11 cellular contexts compared by ENCODE assay signal in genomic region chr5:140568664-140569063, GRCh38. TPM values are rescaled to one million over a fixed set of nuclear protein-coding genes. Genes with fewer than 3 reads are reported as not detected.
DNase-seq lines count a peak whose midpoint lies in the region; ATAC-seq and TF ChIP-seq lines count a peak whose summit lies in the region.
"Had no signal": no experiment of that assay in that cellular context is flagged by ENCODE, and none has a peak within 500 bp of the region (broad histone marks: within the 10 kb centered on the region; RNA-seq: fewer than 3 reads in every experiment).

No MANE protein-coding gene starts in this region.

- no peaks in the 10 kb centered on the region for H3K27me3 ChIP-seq in thoracic aorta (replicated peaks; ENCODE audit: insufficient read depth)
- H3K27me3 ChIP-seq in HAP-1 (ENCODE audit: low read depth): no peaks in the 10 kb centered on the region
- H3K27me3 ChIP-seq: vagina had no signal

- H3K9me3 Mint-ChIP-seq in activated T-cell treated with anti-CD3 and anti-CD28 coated beads, Interleukin-2, amount 50 U/mL, for 4 hours: no peaks in the 10 kb centered on the region
- H3K9me3 Mint-ChIP-seq in activated naive CD8-positive, alpha-beta T cell treated with anti-CD3 and anti-CD28 coated beads, Interleukin-2, amount 10 ng/mL, durations not matched to agents 7 days and 5 days: no peaks in the 10 kb centered on the region

- no peak for DNase-seq in activated T-cell treated with anti-CD3 and anti-CD28 coated beads, Interleukin-2, amount 50 U/mL, for 4 hours
- DNase-seq in activated T-cell treated with anti-CD3 and anti-CD28 coated beads for 4 hours (no peak), myocyte (ENCODE audit: low read depth) (peak; percentile 36), thoracic aorta (ENCODE audit: low spot score) (no peak), HK-2 (ENCODE audit: unreplicated experiment) (no peak), DMS 273 treated with DMSO at 0.1 percent for 48 hours (lab: John Stamatoyannopoulos, UW) (no peak), HAP-1 (ENCODE audit: low spot score in 2 of 2) (no peak)
- no peak for DNase-seq in activated naive CD8-positive, alpha-beta T cell treated with anti-CD3 and anti-CD28 coated beads, Interleukin-2, amount 10 ng/mL, durations not matched to agents 7 days and 5 days
- DNase-seq: NCI-H187; stimulated activated CD4-positive, alpha-beta T cell treated with anti-CD3 and anti-CD28 coated beads, Interleukin-15, amount 100 ng/mL, for 24 hours had no signal

- peak overlapping the region; percentile 93 for H3K27ac Mint-ChIP-seq in activated naive CD8-positive, alpha-beta T cell treated with anti-CD3 and anti-CD28 coated beads, Interleukin-2, amount 10 ng/mL, durations not matched to agents 7 days and 5 days

- H3K27ac ChIP-seq in thoracic aorta: peak overlapping the region; percentile 44 to 65
- H3K27ac ChIP-seq: vagina had no signal

- no peak for TF ChIP-seq CTCF in thoracic aorta (IDR thresholded peaks at IDR 0.05)

- POLR2A ChIA-PET in activated naive CD8-positive, alpha-beta T cell treated with anti-CD3 and anti-CD28 coated beads, Interleukin-2, amount 10 ng/mL, durations not matched to agents 7 days and 5 days (lab: Charles Lee): interaction anchor here (1.1 to 2.3 kb wide), 3 partner anchors 11 to 64 kb away, joined by 3 to 9 read pairs (median 5); partner anchors contain the start of genes CD14 and SRA1

- peaks cover 50% of the 10 kb centered on the region for H3K4me1 Mint-ChIP-seq in activated T-cell treated with anti-CD3 and anti-CD28 coated beads, Interleukin-2, amount 50 U/mL, for 4 hours (ENCODE audit: low read depth)
- peaks cover 32% of the 10 kb centered on the region for H3K4me1 Mint-ChIP-seq in activated naive CD8-positive, alpha-beta T cell treated with anti-CD3 and anti-CD28 coated beads, Interleukin-2, amount 10 ng/mL, durations not matched to agents 7 days and 5 days

- H3K9me3 ChIP-seq in thoracic aorta (no peaks in the 10 kb centered on the region), HAP-1 (no peaks in the 10 kb centered on the region)
- H3K9me3 ChIP-seq: vagina had no signal

- H3K4me1 ChIP-seq in thoracic aorta (ENCODE audit: control insufficient read depth in 1 of 2, low read depth in 2 of 2) (peaks cover 13 to 56% of the 10 kb centered on the region in 2 donors), HAP-1 (no peaks in the 10 kb centered on the region)

- H3K27me3 Mint-ChIP-seq in activated T-cell treated with anti-CD3 and anti-CD28 coated beads, Interleukin-2, amount 50 U/mL, for 4 hours (ENCODE audit: low read depth): no peaks in the 10 kb centered on the region
- no peaks in the 10 kb centered on the region for H3K27me3 Mint-ChIP-seq in activated naive CD8-positive, alpha-beta T cell treated with anti-CD3 and anti-CD28 coated beads, Interleukin-2, amount 10 ng/mL, durations not matched to agents 7 days and 5 days

- H3K36me3 Mint-ChIP-seq in activated T-cell treated with anti-CD3 and anti-CD28 coated beads, Interleukin-2, amount 50 U/mL, for 4 hours (ENCODE audit: insufficient read depth): peaks cover 35% of the 10 kb centered on the region
- peaks cover 23% of the 10 kb centered on the region for H3K36me3 Mint-ChIP-seq in activated naive CD8-positive, alpha-beta T cell treated with anti-CD3 and anti-CD28 coated beads, Interleukin-2, amount 10 ng/mL, durations not matched to agents 7 days and 5 days

- H3K4me3 ChIP-seq in thoracic aorta (no peak overlapping the region), HAP-1 (no peak overlapping the region)
- H3K4me3 ChIP-seq: vagina had no signal

- H3K36me3 ChIP-seq in thoracic aorta: peaks cover 13% of the 10 kb centered on the region
- no peaks in the 10 kb centered on the region for H3K36me3 ChIP-seq in HAP-1 (replicated peaks)

- in situ Hi-C loops in HAP-1 (cut with MboI; ENCODE audit: low sequenced_read_pairs): no loop called here

- no peak for ATAC-seq in activated T-cell treated with anti-CD3 and anti-CD28 coated beads, Interleukin-2, amount 50 U/mL, for 4 hours
- ATAC-seq in activated naive CD8-positive, alpha-beta T cell treated with anti-CD3 and anti-CD28 coated beads, Interleukin-2, amount 10 ng/mL, durations not matched to agents 7 days and 5 days (ENCODE audit: low read depth): no peak
- no peak for ATAC-seq in thoracic aorta (ENCODE audit: insufficient number of reproducible peaks, low FRiP score, low read depth)

- H3K4me3 Mint-ChIP-seq in activated T-cell treated with anti-CD3 and anti-CD28 coated beads, Interleukin-2, amount 50 U/mL, for 4 hours: peak overlapping the region; percentile 72
- peak overlapping the region; percentile 74 for H3K4me3 Mint-ChIP-seq in activated naive CD8-positive, alpha-beta T cell treated with anti-CD3 and anti-CD28 coated beads, Interleukin-2, amount 10 ng/mL, durations not matched to agents 7 days and 5 days

RNA-seq across cellular contexts. Expression of gene SLC35A4, which starts 4.0 kb away (rescaled TPM):
- total RNA-seq in activated T-cell treated with anti-CD3 and anti-CD28 coated beads, Interleukin-2, amount 50 U/mL, for 4 hours: 100 to 1,000 TPM; 149 to 163 (median 155) TPM
- 10 to 100 TPM; 80.8 to 94.0 TPM for total RNA-seq in activated naive CD8-positive, alpha-beta T cell treated with anti-CD3 and anti-CD28 coated beads, Interleukin-2, amount 10 ng/mL, durations not matched to agents 7 days and 5 days
- total RNA-seq in myocyte (40.0 and 40.5 TPM in 2 replicates), thoracic aorta (10 to 100 TPM; 21.7 to 40.2 TPM)
- 119 TPM for polyA plus RNA-seq in myocyte (2012)

RNA-seq across cellular contexts. Expression of gene APBB3, which starts 4.3 kb away (rescaled TPM):
- 10 to 100 TPM in 1 of 3 donors, 1 to 10 TPM in 2; 8.0 to 10.4 (median 9.2) TPM for total RNA-seq in activated T-cell treated with anti-CD3 and anti-CD28 coated beads, Interleukin-2, amount 50 U/mL, for 4 hours
- 10 to 100 TPM; 41.3 to 47.7 TPM for total RNA-seq in activated naive CD8-positive, alpha-beta T cell treated with anti-CD3 and anti-CD28 coated beads, Interleukin-2, amount 10 ng/mL, durations not matched to agents 7 days and 5 days
- total RNA-seq in myocyte (22.9 and 23.2 TPM in 2 replicates), thoracic aorta (10 to 100 TPM; 31.3 to 34.9 TPM)
- polyA plus RNA-seq in myocyte (2012): 32.9 TPM

RNA-seq across cellular contexts. Expression of gene SRA1, which starts 11.4 kb away (rescaled TPM):
- total RNA-seq in activated T-cell treated with anti-CD3 and anti-CD28 coated beads, Interleukin-2, amount 50 U/mL, for 4 hours: 10 to 100 TPM; 57.6 to 68.6 (median 67.7) TPM
- 10 to 100 TPM; 34.4 to 36.9 TPM for total RNA-seq in activated naive CD8-positive, alpha-beta T cell treated with anti-CD3 and anti-CD28 coated beads, Interleukin-2, amount 10 ng/mL, durations not matched to agents 7 days and 5 days
- total RNA-seq in myocyte (38.5 and 44.9 TPM in 2 replicates), thoracic aorta (10 to 100 TPM; 29.6 to 34.3 TPM)
- polyA plus RNA-seq in myocyte (2012): 75.9 TPM

RNA-seq across cellular contexts. Expression of gene EIF4EBP3, which starts 21.2 kb away (rescaled TPM):
- 10 to 100 TPM in 2 of 3 donors, 1 to 10 TPM in 1; 9.4 to 10.8 (median 10.2) TPM for total RNA-seq in activated T-cell treated with anti-CD3 and anti-CD28 coated beads, Interleukin-2, amount 50 U/mL, for 4 hours
- total RNA-seq in activated naive CD8-positive, alpha-beta T cell treated with anti-CD3 and anti-CD28 coated beads, Interleukin-2, amount 10 ng/mL, durations not matched to agents 7 days and 5 days: 10 to 100 TPM; 11.8 to 12.0 TPM
- total RNA-seq in myocyte (not detected in 2 replicates), thoracic aorta (1 to 10 TPM in 1 of 2 donors, not detected in 1; 6.0 TPM)
- 8.0 TPM for polyA plus RNA-seq in myocyte (2012)
